In the genomic region with DNA sequence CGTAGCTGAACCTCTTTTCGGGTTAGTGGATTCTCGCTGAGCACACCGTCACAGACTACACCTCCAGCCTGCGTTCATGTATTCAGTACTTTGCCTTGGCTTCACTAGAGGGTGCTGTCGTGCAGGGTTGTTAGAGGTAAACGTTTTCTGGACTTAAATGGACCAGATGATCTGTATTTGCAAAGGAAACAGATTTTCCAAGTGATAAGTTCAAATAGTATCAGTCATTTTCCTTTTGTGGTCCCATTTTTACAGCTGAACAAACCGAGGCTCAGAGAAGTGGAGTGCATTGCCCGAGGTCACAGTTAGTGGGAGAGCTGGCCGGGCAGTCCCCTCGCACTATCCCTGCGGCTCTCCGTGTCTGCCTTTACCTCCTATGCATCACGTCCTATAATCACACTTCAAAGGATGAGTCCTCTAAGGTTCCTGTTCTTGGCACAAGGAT, we compare ENCODE assay signal across 7 cellular contexts.
DNase-seq lines count a peak whose midpoint lies in the region; ATAC-seq and TF ChIP-seq lines count a peak whose summit lies in the region.

No MANE protein-coding gene starts in this region.

- H3K4me1 Mint-ChIP-seq in activated naive CD8-positive, alpha-beta T cell treated with anti-CD3 and anti-CD28 coated beads, Interleukin-2, amount 10 ng/mL, durations not matched to agents 7 days and 5 days: peaks cover 44% of the 10 kb centered on the region

- H3K36me3 Mint-ChIP-seq in activated naive CD8-positive, alpha-beta T cell treated with anti-CD3 and anti-CD28 coated beads, Interleukin-2, amount 10 ng/mL, durations not matched to agents 7 days and 5 days: peaks cover 16% of the 10 kb centered on the region

- no peaks in the 10 kb centered on the region for H3K27me3 Mint-ChIP-seq in activated naive CD8-positive, alpha-beta T cell treated with anti-CD3 and anti-CD28 coated beads, Interleukin-2, amount 10 ng/mL, durations not matched to agents 7 days and 5 days

- peak overlapping the region; percentile 54 for H3K27ac Mint-ChIP-seq in activated naive CD8-positive, alpha-beta T cell treated with anti-CD3 and anti-CD28 coated beads, Interleukin-2, amount 10 ng/mL, durations not matched to agents 7 days and 5 days

- no peaks in the 10 kb centered on the region for H3K9me3 ChIP-seq in right atrium auricular region

- H3K36me3 ChIP-seq in right atrium auricular region: no peaks in the 10 kb centered on the region

- H3K4me3 ChIP-seq in right atrium auricular region: no peak overlapping the region

- H3K27me3 ChIP-seq in right atrium auricular region: no peaks in the 10 kb centered on the region

- DNase-seq in T follicular helper cell (ENCODE audit: low read depth) (peak; percentile 48), right atrium auricular region (ENCODE audit: low spot score) (no peak)
- DNase-seq in activated naive CD8-positive, alpha-beta T cell treated with anti-CD3 and anti-CD28 coated beads, Interleukin-2, amount 10 ng/mL, durations not matched to agents 7 days and 5 days: peak; percentile 45
- peak; percentile 55 for DNase-seq in stimulated activated CD4-positive, alpha-beta T cell treated with anti-CD3 and anti-CD28 coated beads, Interleukin-12 subunit alpha, Interleukin-12 subunit beta, amount 100 ng/mL, for 4 hours

- TF ChIP-seq CTCF in right atrium auricular region (IDR thresholded peaks at IDR 0.05): peak; percentile 57 to 80

- H3K4me1 ChIP-seq in right atrium auricular region: peaks cover 0 to 56% of the 10 kb centered on the region in 2 donors

- no peak overlapping the region for H3K27ac ChIP-seq in right atrium auricular region

- peak; percentile 52 for ATAC-seq in GM18870 (IDR thresholded peaks at IDR 0.05; ENCODE audit: unreplicated experiment)
- peak; percentile 55 for ATAC-seq in HG03520 (IDR thresholded peaks at IDR 0.05; ENCODE audit: unreplicated experiment)
- ATAC-seq in activated naive CD8-positive, alpha-beta T cell treated with anti-CD3 and anti-CD28 coated beads, Interleukin-2, amount 10 ng/mL, durations not matched to agents 7 days and 5 days (ENCODE audit: low read depth): peak; percentile 90
- no peak for ATAC-seq in GM21737 (IDR thresholded peaks at IDR 0.05; ENCODE audit: unreplicated experiment)

- POLR2A ChIA-PET in activated naive CD8-positive, alpha-beta T cell treated with anti-CD3 and anti-CD28 coated beads, Interleukin-2, amount 10 ng/mL, durations not matched to agents 7 days and 5 days (lab: Charles Lee): no interaction called here

- no peaks in the 10 kb centered on the region for H3K9me3 Mint-ChIP-seq in activated naive CD8-positive, alpha-beta T cell treated with anti-CD3 and anti-CD28 coated beads, Interleukin-2, amount 10 ng/mL, durations not matched to agents 7 days and 5 days

- peak overlapping the region; percentile 48 for H3K4me3 Mint-ChIP-seq in activated naive CD8-positive, alpha-beta T cell treated with anti-CD3 and anti-CD28 coated beads, Interleukin-2, amount 10 ng/mL, durations not matched to agents 7 days and 5 days
